Comparison of ENCODE assay signal across 10 cellular contexts in genomic region chr7:5636446-5636835, GRCh38. TPM values are rescaled to one million over a fixed set of nuclear protein-coding genes. Genes with fewer than 3 reads are reported as not detected.
DNase-seq lines count a peak whose midpoint lies in the region; ATAC-seq and TF ChIP-seq lines count a peak whose summit lies in the region.
"Had no signal": no experiment of that assay in that cellular context is flagged by ENCODE, and none has a peak within 500 bp of the region (broad histone marks: within the 10 kb centered on the region; RNA-seq: fewer than 3 reads in every experiment).

No MANE protein-coding gene starts in this region.

- peaks cover 40% of the 10 kb centered on the region for H3K4me1 ChIP-seq in GM23338 (ENCODE audit: insufficient read depth)
- peaks cover 24 to 36% of the 10 kb centered on the region in 2 donors for H3K4me1 ChIP-seq in ascending aorta
- H3K4me1 ChIP-seq in iPS-20b (ENCODE audit: insufficient read depth, low read length), result peaks cover 41% of the 10 kb centered on the region

- H4K20me1 ChIP-seq in GM23338 (replicated peaks; ENCODE audit: insufficient read depth), result no peaks in the 10 kb centered on the region

- H3K27ac Mint-ChIP-seq in GM23338, result peak overlapping the region; percentile 87
- H3K27ac Mint-ChIP-seq in activated T-helper 17 cell treated with anti-CD3 and anti-CD28 coated beads, Interleukin-2, amount 50 U/mL, for 72 hours, result no peak overlapping the region
- H3K27ac Mint-ChIP-seq: activated CD4-positive, alpha-beta memory T cell treated with anti-CD3 and anti-CD28 coated beads, Interleukin-2, amount 10 ng/mL, durations not matched to agents 7 days and 5 days; dendritic cell treated with granulocyte-macrophage colony-stimulating factor and Interleukin-4, amounts not matched to agents 40 ng/mL and 50 ng/mL, for 4 days had no signal

- H3K9me3 ChIP-seq in ascending aorta, result no peaks in the 10 kb centered on the region
- H3K9me3 ChIP-seq in iPS-20b (ENCODE audit: insufficient read depth, low read depth, low read length), result no peaks in the 10 kb centered on the region

- no peaks in the 10 kb centered on the region for H3K9me2 ChIP-seq in GM23338 (ENCODE audit: insufficient read depth)

- peak overlapping the region; percentile 35; the same call in 1 of the 2 replicates for H3K9ac ChIP-seq in iPS-20b (ENCODE audit: low read depth, low read length)

- H3K27me3 ChIP-seq in GM23338 (ENCODE audit: insufficient read depth), result no peaks in the 10 kb centered on the region
- H3K27me3 ChIP-seq in ascending aorta, result no peaks in the 10 kb centered on the region
- no peaks in the 10 kb centered on the region for H3K27me3 ChIP-seq in iPS-20b (ENCODE audit: insufficient read depth, low read length)

- peaks cover 23% of the 10 kb centered on the region for H3K36me3 Mint-ChIP-seq in GM23338 (ENCODE audit: low read depth)
- peaks cover 81% of the 10 kb centered on the region for H3K36me3 Mint-ChIP-seq in activated T-helper 17 cell treated with anti-CD3 and anti-CD28 coated beads, Interleukin-2, amount 50 U/mL, for 72 hours (ENCODE audit: low read depth)

- peak; percentile 17 for ATAC-seq in GM23338
- ATAC-seq in activated T-helper 17 cell treated with anti-CD3 and anti-CD28 coated beads, Interleukin-2, amount 50 U/mL, for 72 hours (replicated peaks), result no peak

- H3K4me2 ChIP-seq in GM23338, result peak overlapping the region; percentile 6; the same call in 1 of the 2 replicates

- H3K27me3 Mint-ChIP-seq in GM23338 (ENCODE audit: insufficient read depth, low read depth, poor library complexity), result peaks cover 21% of the 10 kb centered on the region
- H3K27me3 Mint-ChIP-seq in activated T-helper 17 cell treated with anti-CD3 and anti-CD28 coated beads, Interleukin-2, amount 50 U/mL, for 72 hours, result no peaks in the 10 kb centered on the region
- H3K27me3 Mint-ChIP-seq: activated CD4-positive, alpha-beta memory T cell treated with anti-CD3 and anti-CD28 coated beads, Interleukin-2, amount 10 ng/mL, durations not matched to agents 7 days and 5 days; dendritic cell treated with granulocyte-macrophage colony-stimulating factor and Interleukin-4, amounts not matched to agents 40 ng/mL and 50 ng/mL, for 4 days had no signal

- DNase-seq in GM23338 (ENCODE audit: low spot score) (peak; percentile 53), ascending aorta (ENCODE audit: low spot score in 2 of 2) (no peak), NCI-H345 treated with DMSO at 0.1 percent for 48 hours (lab: John Stamatoyannopoulos, UW; ENCODE audit: unreplicated experiment) (no peak)
- DNase-seq in activated effector memory CD4-positive, alpha-beta T cell treated with Interleukin-2 at 50 U/mL for 16 hours, result no peak
- no peak for DNase-seq in activated CD4-positive, CD25-positive, alpha-beta regulatory T cell treated with anti-CD3 and anti-CD28 coated beads, Interleukin-2, amount 50 U/mL, for 72 hours
- DNase-seq: activated CD4-positive, alpha-beta memory T cell treated with anti-CD3 and anti-CD28 coated beads, Interleukin-2, amount 10 ng/mL, durations not matched to agents 7 days and 5 days had no signal

- H3K4me3 ChIP-seq in GM23338 (no peak overlapping the region), ascending aorta (peak overlapping the region in 1 of 2 donors; percentile 5), iPS-20b (ENCODE audit: low read length) (peak overlapping the region; percentile 19; the same call in 1 of the 2 replicates), skin epidermis (no peak overlapping the region)

- peak overlapping the region; percentile 15; the same call in 1 of the 2 replicates for H3K27ac ChIP-seq in GM23338 (ENCODE audit: low read depth)
- peak overlapping the region; percentile 16 to 71 for H3K27ac ChIP-seq in ascending aorta
- no peak overlapping the region for H3K27ac ChIP-seq in iPS-20b (ENCODE audit: low read length)
- peak overlapping the region in 17 of 21 experiments; percentile 9 to 80 (median 55) for H3K27ac ChIP-seq in skin epidermis

- H3K36me3 ChIP-seq in GM23338 (ENCODE audit: insufficient read depth), result 0 out of 2 replicates have a peak, but pooled peaks cover 7% of the 10 kb centered on the region
- H3K36me3 ChIP-seq in ascending aorta, result peaks cover 19 to 23% of the 10 kb centered on the region in 2 donors
- peaks cover 15% of the 10 kb centered on the region for H3K36me3 ChIP-seq in iPS-20b (ENCODE audit: insufficient read depth, low read depth, low read length)

- peaks cover 9% of the 10 kb centered on the region; the same call in 1 of the 2 replicates for H3F3A ChIP-seq in GM23338 (replicated peaks; ENCODE audit: low read depth)

- peaks cover 54% of the 10 kb centered on the region for H3K4me1 Mint-ChIP-seq in GM23338
- peaks cover 4% of the 10 kb centered on the region for H3K4me1 Mint-ChIP-seq in activated T-helper 17 cell treated with anti-CD3 and anti-CD28 coated beads, Interleukin-2, amount 50 U/mL, for 72 hours

- peak overlapping the region; percentile 36; the same call in 1 of the 3 replicates for H3K4me3 Mint-ChIP-seq in GM23338
- H3K4me3 Mint-ChIP-seq in activated T-helper 17 cell treated with anti-CD3 and anti-CD28 coated beads, Interleukin-2, amount 50 U/mL, for 72 hours, result no peak overlapping the region
- H3K4me3 Mint-ChIP-seq: activated CD4-positive, alpha-beta memory T cell treated with anti-CD3 and anti-CD28 coated beads, Interleukin-2, amount 10 ng/mL, durations not matched to agents 7 days and 5 days; dendritic cell treated with granulocyte-macrophage colony-stimulating factor and Interleukin-4, amounts not matched to agents 40 ng/mL and 50 ng/mL, for 4 days had no signal

- TF ChIP-seq CTCF in GM23338 (conservative IDR thresholded peaks at IDR 0.05; ENCODE audit: low read depth in 2 of 2) (no peak), ascending aorta (IDR thresholded peaks at IDR 0.05) (no peak)

- no peaks in the 10 kb centered on the region for H3K79me2 ChIP-seq in GM23338 (replicated peaks; ENCODE audit: insufficient read depth)

- intact Hi-C loops in ascending aorta (cut with DNase I), result loop anchor here (2.0 to 5.0 kb wide), 2 partner anchors 40 to 61 kb away; no protein-coding TSS in a partner anchor

- no peak overlapping the region for H2AFZ ChIP-seq in GM23338

- no peaks in the 10 kb centered on the region for H3K9me3 Mint-ChIP-seq in GM23338
- no peaks in the 10 kb centered on the region for H3K9me3 Mint-ChIP-seq in activated T-helper 17 cell treated with anti-CD3 and anti-CD28 coated beads, Interleukin-2, amount 50 U/mL, for 72 hours
- H3K9me3 Mint-ChIP-seq: activated CD4-positive, alpha-beta memory T cell treated with anti-CD3 and anti-CD28 coated beads, Interleukin-2, amount 10 ng/mL, durations not matched to agents 7 days and 5 days; dendritic cell treated with granulocyte-macrophage colony-stimulating factor and Interleukin-4, amounts not matched to agents 40 ng/mL and 50 ng/mL, for 4 days had no signal

TF ChIP-seq in GM23338, 12 proteins besides CTCF, POLR2A, EP300 and RAD21:
- TF ChIP-seq ETS1 (IDR thresholded peaks at IDR 0.05) (no peak), JUNB (IDR thresholded peaks at IDR 0.05; ENCODE audit: unreplicated experiment) (no peak)

RNA-seq across cellular contexts. Expression of gene FSCN1, which starts 43.8 kb away (rescaled TPM):
- 654 and 734 TPM in 2 replicates for total RNA-seq in GM23338 (2014; rRNA removed; shearing (Covaris generic))
- 135 and 146 TPM in 2 replicates for polyA plus RNA-seq in GM23338 (2016; fragmentation: Nextera tagmentation; extraction: Ambion mirVana)
- total RNA-seq in ascending aorta, result 129 TPM
- 10 to 100 TPM in 1 of 2 donors, 1 to 10 TPM in 1; 9.4 to 30.2 TPM for total RNA-seq in activated T-helper 17 cell treated with anti-CD3 and anti-CD28 coated beads, Interleukin-2, amount 50 U/mL, for 72 hours
